ENCODE assay signal across 27 cellular contexts in the genomic region with DNA sequence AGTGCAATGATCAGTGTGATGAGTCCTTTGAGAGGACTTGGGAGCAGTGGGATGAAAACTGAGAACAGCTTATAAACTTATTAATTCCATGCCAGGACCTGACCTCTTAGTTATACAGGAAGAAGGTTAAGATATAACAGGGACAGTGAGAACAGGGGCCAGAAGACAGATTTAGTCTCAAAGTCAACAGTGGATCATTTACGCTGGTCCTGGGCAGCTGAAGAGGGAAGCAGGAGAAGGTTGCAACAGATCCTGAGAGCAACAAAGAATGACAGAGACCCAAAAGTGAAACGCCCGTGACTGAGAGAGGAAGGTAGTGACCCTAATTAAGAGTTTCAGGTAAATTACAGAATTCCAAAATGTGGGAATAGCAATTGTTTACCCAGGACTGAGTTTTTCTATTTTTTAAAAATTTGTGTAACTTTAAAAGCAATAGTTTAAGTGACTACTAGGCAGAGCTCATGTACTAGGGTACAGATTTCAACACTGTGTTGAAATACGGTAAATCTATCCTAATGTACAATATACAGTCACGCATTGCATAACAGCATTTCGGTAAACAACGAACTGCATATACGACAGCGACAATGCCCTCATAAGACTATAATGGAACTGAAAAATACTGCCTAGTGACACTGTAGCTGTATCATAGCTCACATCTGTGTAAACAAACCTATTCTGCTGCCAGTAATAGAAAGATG.
A peak's percentile ranks its signal among the peaks of the same experiment; 100 is the strongest.
DNase-seq lines count a peak whose midpoint lies in the region; ATAC-seq, FAIRE-seq and TF ChIP-seq lines count a peak whose summit lies in the region.
"Had no signal": no experiment of that assay in that cellular context is flagged by ENCODE, and none has a peak within 500 bp of the region (broad histone marks: within the 10 kb centered on the region; RNA-seq: fewer than 3 reads in every experiment).

No MANE protein-coding gene starts in this region.

- no peak overlapping the region for H3K56ac ChIP-seq in H9 (ENCODE audit: insufficient read length, low read depth, low read length)

- H3K9me3 ChIP-seq in H9 (ENCODE audit: control insufficient read depth, low read depth, low read length) (no peaks in the 10 kb centered on the region), K562 (replicated peaks; ENCODE audit: control insufficient read depth, insufficient read depth, low read depth, low read length) (no peaks in the 10 kb centered on the region), gastrocnemius medialis (no peaks in the 10 kb centered on the region)
- H3K9me3 ChIP-seq: BLaER1 treated with 17β-estradiol and CSF1 and Interleukin-3, amounts not matched to agents 10 nM and 100 nM; Caco-2; SK-N-SH had no signal

- no peak overlapping the region for H4K5ac ChIP-seq in H9 (ENCODE audit: insufficient read length, low read depth, low read length)

- no peak overlapping the region for H2BK15ac ChIP-seq in H9 (ENCODE audit: low read depth, low read length)

- H3K27ac Mint-ChIP-seq in H9: no peak overlapping the region
- H3K27ac Mint-ChIP-seq: CD4-positive, alpha-beta memory T cell; GM23338; IgD-negative memory B cell had no signal

- no peaks in the 10 kb centered on the region for H3K27me3 Mint-ChIP-seq in H9 (ENCODE audit: low read depth)
- H3K27me3 Mint-ChIP-seq: IgD-negative memory B cell had no signal

- H4K8ac ChIP-seq in H9 (replicated peaks; ENCODE audit: insufficient read length, low read depth, low read length): no peak overlapping the region

- H3K4me1 ChIP-seq in H9 (ENCODE audit: insufficient read depth, low read length): peaks cover 4% of the 10 kb centered on the region; the same call in 1 of the 2 replicates
- H3K4me1 ChIP-seq in K562 (replicated peaks in 1 of 2; ENCODE audit: control insufficient read depth in 2 of 2, insufficient read depth in 2 of 2, low read length in 2 of 2): no peaks in the 10 kb centered on the region
- H3K4me1 ChIP-seq in gastrocnemius medialis: no peaks in the 10 kb centered on the region
- H3K4me1 ChIP-seq: BLaER1 treated with 17β-estradiol and CSF1 and Interleukin-3, amounts not matched to agents 10 nM and 100 nM; Caco-2 had no signal

- no peaks in the 10 kb centered on the region for H4K20me1 ChIP-seq in H9 (ENCODE audit: control insufficient read depth, insufficient read depth, insufficient read length)
- H4K20me1 ChIP-seq in K562 (replicated peaks; ENCODE audit: control insufficient read depth, insufficient read depth, low read length): no peaks in the 10 kb centered on the region
- H4K20me1 ChIP-seq: BLaER1 treated with 17β-estradiol and CSF1 and Interleukin-3, amounts not matched to agents 10 nM and 100 nM had no signal

- no peak overlapping the region for H2BK120ac ChIP-seq in H9 (ENCODE audit: low read depth, low read length, poor library complexity, severe bottlenecking)

- FAIRE-seq in K562 (lab: Jason Lieb, UNC): no peak
- FAIRE-seq: GM12891 had no signal

- no peaks in the 10 kb centered on the region for H3K9me3 Mint-ChIP-seq in H9
- H3K9me3 Mint-ChIP-seq: CD4-positive, alpha-beta memory T cell; GM23338; IgD-negative memory B cell had no signal

- H2AK5ac ChIP-seq in H9 (ENCODE audit: insufficient read length, low read length): no peak overlapping the region

- H3K4me1 Mint-ChIP-seq in H9: peaks cover 20 to 24% of the 10 kb centered on the region in 2 experiments
- H3K4me1 Mint-ChIP-seq: CD4-positive, alpha-beta memory T cell; IgD-negative memory B cell had no signal

- no TSS peak for BruUV-seq in K562 (replicated peaks; lab: Mats Ljungman, UMichigan)

- H3K4me3 ChIP-seq in K562 (no peak overlapping the region), gastrocnemius medialis (no peak overlapping the region)
- H3K4me3 ChIP-seq: BLaER1 treated with 17β-estradiol and CSF1 and Interleukin-3, amounts not matched to agents 10 nM and 100 nM; GM23338 had no signal

- H3K4me2 ChIP-seq in H9 (ENCODE audit: insufficient read depth, insufficient read length, low read length) (no peak overlapping the region), K562 (ENCODE audit: insufficient read depth, low read length) (no peak overlapping the region)
- H3K4me2 ChIP-seq: BLaER1 treated with 17β-estradiol and CSF1 and Interleukin-3, amounts not matched to agents 10 nM and 100 nM; GM23338; SK-N-SH had no signal

- no peaks in the 10 kb centered on the region for H3K9me1 ChIP-seq in K562 (ENCODE audit: control insufficient read depth, insufficient read depth, low read length)

- in situ Hi-C loops in K562 (cut with MboI): no loop called here
- in situ Hi-C loops in gastrocnemius medialis (cut with MboI; ENCODE audit: low sequenced_read_pairs in 4 of 4): no loop called here

- H3K9ac ChIP-seq in H9 (ENCODE audit: extremely low read depth, insufficient read length, low read length): no peak overlapping the region
- no peak overlapping the region for H3K9ac ChIP-seq in K562 (ENCODE audit: insufficient read depth in 1 of 2, low read depth in 2 of 2, low read length in 2 of 2)
- H3K9ac ChIP-seq: BLaER1 treated with 17β-estradiol and CSF1 and Interleukin-3, amounts not matched to agents 10 nM and 100 nM; SK-N-SH had no signal

- no peak for TF ChIP-seq RAD21 in K562 (CRISPR knock-in tag; conservative IDR thresholded peaks at IDR 0.05 in 1 of 2, IDR thresholded peaks at IDR 0.05 in 1 of 2)

- no peak overlapping the region for H3K4me3 Mint-ChIP-seq in H9
- H3K4me3 Mint-ChIP-seq: CD4-positive, alpha-beta memory T cell; GM23338; IgD-negative memory B cell had no signal

- WGBS in H9 (ENCODE audit: extremely low coverage, insufficient read length, low lambda C conversion rate): no CpG with 5 or more reads among the region's 9 CpGs
- 13% methylated on average over 9 of the region's 9 CpGs for WGBS in K562 (ENCODE audit: insufficient coverage, low coverage, missing lambda C conversion rate)

- POLR2A ChIA-PET in K562 (lab: Yijun Ruan, JAX): interaction anchor here (2.0 kb wide), 1 partner anchor 10 kb away, joined by 5 read pairs; no protein-coding TSS in a partner anchor

- H3K4ac ChIP-seq in H9 (ENCODE audit: low read depth, low read length): no peak overlapping the region

- no peaks in the 10 kb centered on the region for H3K27me3 ChIP-seq in H9 (ENCODE audit: insufficient read depth, low read length)
- H3K27me3 ChIP-seq in K562 (ENCODE audit: control insufficient read depth in 2 of 2, insufficient read depth in 2 of 2, low read length in 2 of 2): 0 out of 5 replicates have a peak, but pooled peaks cover 0 to 6% of the 10 kb centered on the region in 2 experiments
- no peaks in the 10 kb centered on the region for H3K27me3 ChIP-seq in gastrocnemius medialis
- H3K27me3 ChIP-seq: BLaER1 treated with 17β-estradiol and CSF1 and Interleukin-3, amounts not matched to agents 10 nM and 100 nM had no signal

- TF ChIP-seq POLR2A in K562 (conservative IDR thresholded peaks at IDR 0.05): no peak
- no peak for TF ChIP-seq POLR2A in gastrocnemius medialis (IDR thresholded peaks at IDR 0.05)

- H3K23ac ChIP-seq in H9 (ENCODE audit: insufficient read length, low read depth, low read length): peak overlapping the region; percentile 58

- H3K27ac ChIP-seq in H9 (ENCODE audit: insufficient read length, low read depth, low read length): no peak overlapping the region
- H3K27ac ChIP-seq in K562 (ENCODE audit: extremely low read depth, low read depth, low read length): no peak overlapping the region
- H3K27ac ChIP-seq in gastrocnemius medialis: peak overlapping the region in 2 of 4 donors; percentile 19 to 30
- H3K27ac ChIP-seq: BLaER1 treated with 17β-estradiol and CSF1 and Interleukin-3, amounts not matched to agents 10 nM and 100 nM had no signal

- H3T11ph ChIP-seq in H9 (ENCODE audit: low read length): no peak overlapping the region

- CTCF ChIA-PET in K562 (lab: Yijun Ruan, JAX; ENCODE audit: low intra/inter-chr PET ratio): no interaction called here

- no peak overlapping the region for H3K14ac ChIP-seq in H9 (ENCODE audit: insufficient read depth, low read length)

- H4K91ac ChIP-seq in H9 (ENCODE audit: insufficient read length, low read depth, low read length): no peak overlapping the region

- TF ChIP-seq EP300 in K562 (IDR thresholded peaks at IDR 0.05; ENCODE audit: low read length): no peak

- intact Hi-C loops in K562 (cut with micrococcal nuclease) (no loop called here), gastrocnemius medialis (cut with DNase I; ENCODE audit: low total_unique reads) (no loop called here)

- no peak overlapping the region for H2AFZ ChIP-seq in H9 (ENCODE audit: low read length)
- H2AFZ ChIP-seq in K562 (ENCODE audit: low read depth, low read length): no peak overlapping the region
- H2AFZ ChIP-seq: GM23338 had no signal

- H3K36me3 Mint-ChIP-seq in H9 (ENCODE audit: insufficient read depth in 1 of 3, low read depth in 3 of 3): peaks cover 21 to 49% (median 36%) of the 10 kb centered on the region in 3 experiments; a peak in 6 of 7 replicates
- H3K36me3 Mint-ChIP-seq: CD4-positive, alpha-beta memory T cell; IgD-negative memory B cell had no signal

- H3K36me3 ChIP-seq in K562 (ENCODE audit: control insufficient read depth, insufficient read depth, low read length) (no peaks in the 10 kb centered on the region), gastrocnemius medialis (peaks cover 0 to 80% of the 10 kb centered on the region in 2 donors)

- DNase-seq in H9 (no peak), NOMO-1 treated with DMSO at 0.1 percent for 48 hours (lab: John Stamatoyannopoulos, UW; ENCODE audit: unreplicated experiment) (peak; percentile 68), K562 (ENCODE audit: extremely low read depth in 1 of 4, low spot score in 3 of 4) (no peak), gastrocnemius medialis (no peak), DMS 273 treated with DMSO at 0.1 percent for 48 hours (lab: John Stamatoyannopoulos, UW) (no peak), RPMI8226 (no peak)
- no peak for DNase-seq in stimulated activated CD4-positive, alpha-beta T cell treated with anti-CD3 and anti-CD28 coated beads, Interleukin-4, amount 100 ng/mL, for 1 hour
- DNase-seq: 8988T; Caco-2; CD4-positive, alpha-beta memory T cell; DND-41; HCEC 1CT; Kasumi-1; NCI-H1105; NCI-H146; NCI-H2029; NCI-H226; NCI-H510A treated with DMSO at 0.1 percent for 48 hours; NCI-H774; NK-92 treated with Interleukin-12 subunit alpha and Interleukin-12 subunit beta, amount 100 ng/mL, for 24 hours; PC-3; SHP77; SK-N-SH had no signal

- no peak overlapping the region for H2BK12ac ChIP-seq in H9 (ENCODE audit: insufficient read length, low read depth, low read length)

- no peak overlapping the region for H3K18ac ChIP-seq in H9 (ENCODE audit: insufficient read length, low read depth, low read length)

- TF ChIP-seq CTCF in H9 (conservative IDR thresholded peaks at IDR 0.05) (no peak), K562 (IDR thresholded peaks at IDR 0.05 in 2 of 3, conservative IDR thresholded peaks at IDR 0.05 in 1 of 3; ENCODE audit: insufficient read depth in 2 of 3, low read depth in 1 of 3, low read length in 3 of 3) (no peak), gastrocnemius medialis (IDR thresholded peaks at IDR 0.05 in 4 of 5, conservative IDR thresholded peaks at IDR 0.05 in 1 of 5) (no peak)

- no peaks in the 10 kb centered on the region for H3K23me2 ChIP-seq in H9 (ENCODE audit: insufficient read length, low read depth, low read length, poor library complexity, severe bottlenecking)

- H3K79me2 ChIP-seq in H9 (ENCODE audit: insufficient read depth, low read length) (no peaks in the 10 kb centered on the region), K562 (ENCODE audit: control insufficient read depth, insufficient read depth, low read length) (no peaks in the 10 kb centered on the region)

- H2BK20ac ChIP-seq in H9 (ENCODE audit: low read depth, low read length, poor library complexity, severe bottlenecking): no peak overlapping the region

- H3K79me1 ChIP-seq in H9 (ENCODE audit: insufficient read depth, low read depth, low read length, poor library complexity, severe bottlenecking): no peaks in the 10 kb centered on the region

- H2BK5ac ChIP-seq in H9 (ENCODE audit: insufficient read length, low read length): no peak overlapping the region

- ATAC-seq in K562: no peak
- ATAC-seq in gastrocnemius medialis: peak; percentile 57 to 61
- ATAC-seq: GM23338, PC-3 had no signal
